ENCODE assay signal across 9 cellular contexts in genomic region chr17:47278561-47278960, GRCh38. TPM values are rescaled to one million over a fixed set of nuclear protein-coding genes. Genes with fewer than 3 reads are reported as not detected.
DNase-seq lines count a peak whose midpoint lies in the region; ATAC-seq, FAIRE-seq and TF ChIP-seq lines count a peak whose summit lies in the region.
"Had no signal": no experiment of that assay in that cellular context is flagged by ENCODE, and none has a peak within 500 bp of the region (broad histone marks: within the 10 kb centered on the region; RNA-seq: fewer than 3 reads in every experiment).

No MANE protein-coding gene starts in this region.

- peaks cover 24 to 49% of the 10 kb centered on the region in 2 donors for H3K36me3 Mint-ChIP-seq in stimulated activated naive B cell treated with anti-CD40 and anti-IgM and Interleukin-4, amounts not matched to agents 10 μg/mL and 1 μg/mL and 100 μg/mL, for 72 hours

- DNase-seq in WERI-Rb-1 (peak; percentile 69), kidney (no peak), NOMO-1 treated with DMSO at 0.1 percent for 48 hours (lab: John Stamatoyannopoulos, UW; ENCODE audit: unreplicated experiment) (no peak), GF-D8 (lab: John Stamatoyannopoulos, UW) (no peak)
- DNase-seq in stimulated activated naive B cell treated with anti-CD40 and anti-IgM and Interleukin-4, amounts not matched to agents 10 μg/mL and 1 μg/mL and 100 μg/mL, for 72 hours, result no peak
- DNase-seq in stimulated activated naive CD8-positive, alpha-beta T cell treated with anti-CD3 and anti-CD28 coated beads, Interleukin-15, amount 100 ng/mL, for 72 hours, result no peak

- no peaks in the 10 kb centered on the region for H3K27me3 ChIP-seq in WERI-Rb-1 (ENCODE audit: insufficient read depth, low read depth, severe bottlenecking)

- H3K4me3 ChIP-seq in WERI-Rb-1 (ENCODE audit: low read depth, low read length), result no peak overlapping the region
- no peak overlapping the region for H3K4me3 ChIP-seq in kidney (ENCODE audit: low read length in 2 of 2)

- ATAC-seq in GM21423 (IDR thresholded peaks at IDR 0.05; ENCODE audit: unreplicated experiment) (peak; percentile 4), GM19035 (IDR thresholded peaks at IDR 0.05; ENCODE audit: unreplicated experiment) (no peak)
- ATAC-seq in stimulated activated naive B cell treated with anti-CD40 and anti-IgM and Interleukin-4, amounts not matched to agents 10 μg/mL and 1 μg/mL and 100 μg/mL, for 72 hours (replicated peaks), result no peak
- no peak for ATAC-seq in stimulated activated naive CD8-positive, alpha-beta T cell treated with anti-CD3 and anti-CD28 coated beads, Interleukin-15, amount 100 ng/mL, for 72 hours

- FAIRE-seq in kidney (lab: Jason Lieb, UNC), result no peak

- H3K27ac ChIP-seq in WERI-Rb-1, result no peak overlapping the region
- peak overlapping the region; percentile 87 to 93 for H3K27ac ChIP-seq in kidney (ENCODE audit: low read depth in 2 of 2, low read length in 2 of 2)

- H3K27me3 Mint-ChIP-seq in stimulated activated naive B cell treated with anti-CD40 and anti-IgM and Interleukin-4, amounts not matched to agents 10 μg/mL and 1 μg/mL and 100 μg/mL, for 72 hours, result no peaks in the 10 kb centered on the region
- H3K27me3 Mint-ChIP-seq in stimulated activated naive CD8-positive, alpha-beta T cell treated with anti-CD3 and anti-CD28 coated beads, Interleukin-15, amount 100 ng/mL, for 72 hours, result peaks cover 10% of the 10 kb centered on the region

- peaks cover 3 to 4% of the 10 kb centered on the region in 2 donors for H3K9me3 Mint-ChIP-seq in stimulated activated naive B cell treated with anti-CD40 and anti-IgM and Interleukin-4, amounts not matched to agents 10 μg/mL and 1 μg/mL and 100 μg/mL, for 72 hours
- no peaks in the 10 kb centered on the region for H3K9me3 Mint-ChIP-seq in stimulated activated naive CD8-positive, alpha-beta T cell treated with anti-CD3 and anti-CD28 coated beads, Interleukin-15, amount 100 ng/mL, for 72 hours

- H3K9me3 ChIP-seq in WERI-Rb-1 (ENCODE audit: severe bottlenecking) (no peaks in the 10 kb centered on the region), kidney (ENCODE audit: control insufficient read depth in 1 of 2, low read length in 2 of 2) (no peaks in the 10 kb centered on the region)

- intact Hi-C loops in kidney (cut with DNase I), result no loop called here

- peak overlapping the region in 1 of 2 donors; percentile 2 for H3K9ac ChIP-seq in kidney (ENCODE audit: low read length in 2 of 2)

- TF ChIP-seq CTCF in WERI-Rb-1 (IDR thresholded peaks at IDR 0.05; ENCODE audit: low read depth, low read length) (no peak), kidney (IDR thresholded peaks at IDR 0.05; ENCODE audit: borderline replicate concordance, extremely low read depth, insufficient read depth) (no peak)

- peak overlapping the region; percentile 94 for H3K27ac Mint-ChIP-seq in stimulated activated naive B cell treated with anti-CD40 and anti-IgM and Interleukin-4, amounts not matched to agents 10 μg/mL and 1 μg/mL and 100 μg/mL, for 72 hours
- no peak overlapping the region for H3K27ac Mint-ChIP-seq in stimulated activated naive CD8-positive, alpha-beta T cell treated with anti-CD3 and anti-CD28 coated beads, Interleukin-15, amount 100 ng/mL, for 72 hours

- H3K4me1 ChIP-seq in kidney (ENCODE audit: control insufficient read depth in 1 of 2, insufficient read depth in 1 of 2, low read depth in 1 of 2, low read length in 2 of 2), result peaks cover 44 to 46% of the 10 kb centered on the region in 2 donors

- no peaks in the 10 kb centered on the region for H3K36me3 ChIP-seq in WERI-Rb-1
- no peaks in the 10 kb centered on the region for H3K36me3 ChIP-seq in kidney (ENCODE audit: control insufficient read depth in 1 of 2, insufficient read depth in 2 of 2, low read length in 2 of 2)

- peak overlapping the region; percentile 64 to 72 for H3K4me3 Mint-ChIP-seq in stimulated activated naive B cell treated with anti-CD40 and anti-IgM and Interleukin-4, amounts not matched to agents 10 μg/mL and 1 μg/mL and 100 μg/mL, for 72 hours
- H3K4me3 Mint-ChIP-seq in stimulated activated naive CD8-positive, alpha-beta T cell treated with anti-CD3 and anti-CD28 coated beads, Interleukin-15, amount 100 ng/mL, for 72 hours, result no peak overlapping the region

- H3K4me1 Mint-ChIP-seq in stimulated activated naive B cell treated with anti-CD40 and anti-IgM and Interleukin-4, amounts not matched to agents 10 μg/mL and 1 μg/mL and 100 μg/mL, for 72 hours, result peaks cover 74 to 95% of the 10 kb centered on the region in 2 donors
- peaks cover 6% of the 10 kb centered on the region for H3K4me1 Mint-ChIP-seq in stimulated activated naive CD8-positive, alpha-beta T cell treated with anti-CD3 and anti-CD28 coated beads, Interleukin-15, amount 100 ng/mL, for 72 hours

RNA-seq across cellular contexts. Expression of gene ITGB3, which starts 24.9 kb away (rescaled TPM):
- 88.8 TPM for total RNA-seq in kidney
- polyA plus RNA-seq in kidney (ENCODE audit: insufficient read depth, low read depth, low replicate concordance), result 7.1 TPM
- polyA plus RNA-seq: neural cell had no signal

RNA-seq across cellular contexts. Expression of gene EFCAB13, which starts 45.2 kb away (rescaled TPM):
- total RNA-seq in kidney, result 18.8 TPM
- 2.2 TPM for polyA plus RNA-seq in kidney (ENCODE audit: insufficient read depth, low read depth, low replicate concordance)

Comparison
In these comparisons a context has a peak if more than half of its experiments do, and no peak if none do; other contexts are left out.
1. H3K4me3 Mint-ChIP-seq: peak in stimulated activated naive B cell treated with anti-CD40 and anti-IgM and Interleukin-4, amounts not matched to agents 10 μg/mL and 1 μg/mL and 100 μg/mL, for 72 hours (2 of 2); none in stimulated activated naive CD8-positive, alpha-beta T cell treated with anti-CD3 and anti-CD28 coated beads, Interleukin-15, amount 100 ng/mL, for 72 hours (0 of 2).